ENCODE assay signal across 18 cellular contexts in genomic region chr18:36729197-36729596, GRCh38.
DNase-seq lines count a peak whose midpoint lies in the region; ATAC-seq and TF ChIP-seq lines count a peak whose summit lies in the region.
"Had no signal": no experiment of that assay in that cellular context is flagged by ENCODE, and none has a peak within 500 bp of the region (broad histone marks: within the 10 kb centered on the region; RNA-seq: fewer than 3 reads in every experiment).

No MANE protein-coding gene starts in this region.

- H3K27me3 Mint-ChIP-seq in stimulated activated memory B cell treated with anti-CD40 and anti-IgM and Interleukin-4, amounts not matched to agents 10 μg/mL and 1 μg/mL and 100 μg/mL, for 72 hours, result peaks cover 24% of the 10 kb centered on the region
- peaks cover 6% of the 10 kb centered on the region for H3K27me3 Mint-ChIP-seq in mesothelial cell of epicardium (ENCODE audit: low read depth)

- no peaks in the 10 kb centered on the region for H3K4me1 Mint-ChIP-seq in stimulated activated memory B cell treated with anti-CD40 and anti-IgM and Interleukin-4, amounts not matched to agents 10 μg/mL and 1 μg/mL and 100 μg/mL, for 72 hours
- peaks cover 6% of the 10 kb centered on the region for H3K4me1 Mint-ChIP-seq in mesothelial cell of epicardium
- H3K4me1 Mint-ChIP-seq: T-cell had no signal

- no peak overlapping the region for H3K4me3 Mint-ChIP-seq in stimulated activated memory B cell treated with anti-CD40 and anti-IgM and Interleukin-4, amounts not matched to agents 10 μg/mL and 1 μg/mL and 100 μg/mL, for 72 hours
- H3K4me3 Mint-ChIP-seq in mesothelial cell of epicardium, result no peak overlapping the region
- H3K4me3 Mint-ChIP-seq: T-cell had no signal

- peak; percentile 70 for ATAC-seq in GM18867 (IDR thresholded peaks at IDR 0.05; ENCODE audit: unreplicated experiment)
- peak; percentile 31 for ATAC-seq in stimulated activated memory B cell treated with anti-CD40 and anti-IgM and Interleukin-4, amounts not matched to agents 10 μg/mL and 1 μg/mL and 100 μg/mL, for 72 hours
- ATAC-seq in GM18861 (IDR thresholded peaks at IDR 0.05; ENCODE audit: unreplicated experiment), result no peak
- ATAC-seq: Panc1, T-cell had no signal

- H3K9me3 Mint-ChIP-seq in stimulated activated memory B cell treated with anti-CD40 and anti-IgM and Interleukin-4, amounts not matched to agents 10 μg/mL and 1 μg/mL and 100 μg/mL, for 72 hours, result peaks cover 11% of the 10 kb centered on the region
- peaks cover 25% of the 10 kb centered on the region for H3K9me3 Mint-ChIP-seq in mesothelial cell of epicardium

- no peak overlapping the region for H3K27ac Mint-ChIP-seq in stimulated activated memory B cell treated with anti-CD40 and anti-IgM and Interleukin-4, amounts not matched to agents 10 μg/mL and 1 μg/mL and 100 μg/mL, for 72 hours
- no peak overlapping the region for H3K27ac Mint-ChIP-seq in mesothelial cell of epicardium
- H3K27ac Mint-ChIP-seq: T-cell had no signal

- no peaks in the 10 kb centered on the region for H3K36me3 Mint-ChIP-seq in stimulated activated memory B cell treated with anti-CD40 and anti-IgM and Interleukin-4, amounts not matched to agents 10 μg/mL and 1 μg/mL and 100 μg/mL, for 72 hours
- peaks cover 24% of the 10 kb centered on the region for H3K36me3 Mint-ChIP-seq in mesothelial cell of epicardium
- H3K36me3 Mint-ChIP-seq: T-cell had no signal

- no peak for TF ChIP-seq CTCF in mesothelial cell of epicardium (IDR thresholded peaks at IDR 0.05; ENCODE audit: unreplicated experiment)

- DNase-seq in HT1080 (ENCODE audit: low read depth), result peak; percentile 34
- DNase-seq in RPMI8226, result peak; percentile 50
- DNase-seq in mesothelial cell of epicardium (ENCODE audit: low spot score in 2 of 2, unreplicated experiment in 2 of 2), result no peak
- no peak for DNase-seq in mesenteric fat pad (ENCODE audit: low spot score)
- DNase-seq: BE2C, DMS 273 treated with DMSO at 0.1 percent for 48 hours, DMS79 treated with DMSO at 0.1 percent for 48 hours, KBM-7, NCI-H1417, NCI-H1694 treated with DMSO at 0.1 percent for 48 hours, NCI-H2081 treated with DMSO at 0.1 percent for 48 hours, NCI-H446, NCI-H526 treated with DMSO at 0.1 percent for 48 hours, T-cell had no signal

Comparison
In these comparisons a context has a peak if more than half of its experiments do, and no peak if none do; other contexts are left out.
1. DNase-seq: peak in HT1080 (single experiment) and RPMI8226 (single experiment); none in mesothelial cell of epicardium (0 of 2) and mesenteric fat pad (single experiment).